ENCODE assay signal across 8 cellular contexts in the genomic region with DNA sequence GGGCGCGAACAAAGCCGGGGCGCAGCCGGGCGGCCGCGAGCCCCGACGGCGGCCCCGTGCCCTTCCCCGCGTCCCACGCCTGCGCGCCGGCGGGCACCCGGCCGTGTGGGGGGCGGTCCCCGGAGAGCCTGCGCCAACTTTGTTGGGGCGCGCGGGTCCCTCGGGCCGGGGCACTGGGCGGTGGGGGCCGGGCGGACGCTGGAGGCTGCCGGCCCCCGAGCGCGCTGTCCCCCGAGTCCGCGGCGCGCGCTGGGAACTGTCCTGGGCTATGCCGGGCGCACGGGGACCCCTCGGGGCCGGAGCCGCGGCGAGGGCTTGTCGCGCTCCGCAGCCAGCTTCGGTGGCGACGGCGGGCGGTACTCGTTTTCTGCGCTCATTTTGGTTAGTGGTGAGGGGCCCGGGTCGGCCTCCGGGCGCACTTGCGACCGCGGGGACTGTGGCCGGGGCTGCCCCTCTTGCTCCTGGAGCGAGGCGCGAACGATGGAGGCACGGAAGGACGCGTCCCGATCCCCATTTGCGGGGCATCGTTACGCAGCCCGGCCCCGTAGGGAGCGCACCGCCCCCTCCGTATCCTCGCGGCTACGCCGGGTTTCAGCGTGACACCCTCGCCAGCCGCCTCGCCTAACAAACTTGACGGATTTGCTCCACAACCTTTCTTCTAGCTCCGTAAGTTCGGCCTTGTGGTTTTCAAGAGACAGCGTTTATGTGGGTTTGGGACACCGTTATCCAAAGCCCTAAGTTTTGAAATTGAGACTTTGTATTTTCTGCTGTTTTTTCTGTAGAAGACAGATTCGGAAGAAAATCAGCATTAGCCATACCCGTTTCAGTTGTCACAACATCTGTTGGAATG. TPM values are rescaled to one million over a fixed set of nuclear protein-coding genes. Genes with fewer than 3 reads are reported as not detected.
A peak's percentile ranks its signal among the peaks of the same experiment; 100 is the strongest.
DNase-seq lines count a peak whose midpoint lies in the region; ATAC-seq and TF ChIP-seq lines count a peak whose summit lies in the region.

No MANE protein-coding gene starts in this region.

- H3K9me3 ChIP-seq in esophagus muscularis mucosa (no peaks in the 10 kb centered on the region), thyroid gland (no peaks in the 10 kb centered on the region)
- no peaks in the 10 kb centered on the region for H3K9me3 ChIP-seq in naive thymus-derived CD4-positive, alpha-beta T cell (ENCODE audit: control insufficient read depth in 2 of 3, low read length in 3 of 3)

- TF ChIP-seq CTCF in esophagus muscularis mucosa (IDR thresholded peaks at IDR 0.05), result no peak
- no peak for TF ChIP-seq CTCF in thyroid gland (IDR thresholded peaks at IDR 0.05)

- TF ChIP-seq POLR2A in esophagus muscularis mucosa (IDR thresholded peaks at IDR 0.05; ENCODE audit: low read depth) (no peak), thyroid gland (IDR thresholded peaks at IDR 0.05) (peak in 1 of 2 donors; percentile 25)

- H3K36me3 Mint-ChIP-seq in naive thymus-derived CD4-positive, alpha-beta T cell, result peaks cover 0 to 17% (median 7%) of the 10 kb centered on the region in 5 donors

- peak overlapping the region; percentile 74 to 91 (median 87) for H3K27ac Mint-ChIP-seq in naive thymus-derived CD4-positive, alpha-beta T cell

- POLR2A ChIA-PET in naive thymus-derived CD4-positive, alpha-beta T cell (lab: Charles Lee), result interaction anchor here (1.2 to 5.6 kb wide), 6 partner anchors 10 to 94 kb away, joined by 4 to 58 read pairs (median 6); a partner anchor contains a TSS

- ATAC-seq in HG02642 (IDR thresholded peaks at IDR 0.05; ENCODE audit: poor library complexity, unreplicated experiment), result peak; percentile 27
- ATAC-seq in naive thymus-derived CD4-positive, alpha-beta T cell, result peak; percentile 16

- peaks cover 40 to 67% (median 61%) of the 10 kb centered on the region in 4 donors for H3K4me1 ChIP-seq in esophagus muscularis mucosa
- peaks cover 28 to 36% of the 10 kb centered on the region in 2 donors for H3K4me1 ChIP-seq in naive thymus-derived CD4-positive, alpha-beta T cell (ENCODE audit: control insufficient read depth in 2 of 2, insufficient read depth in 2 of 2, low read length in 2 of 2)
- peaks cover 21 to 37% of the 10 kb centered on the region in 2 donors for H3K4me1 ChIP-seq in thyroid gland

- 2% methylated on average over 9 of the region's 100 CpGs for WGBS in esophagus muscularis mucosa
- 1 to 3% methylated on average over 12 to 30 of the region's 100 CpGs for WGBS in thyroid gland, 2 donors

- H3K36me3 ChIP-seq in esophagus muscularis mucosa, result peaks cover 11 to 17% (median 16%) of the 10 kb centered on the region in 4 donors
- peaks cover 12 to 15% (median 15%) of the 10 kb centered on the region in 3 experiments for H3K36me3 ChIP-seq in naive thymus-derived CD4-positive, alpha-beta T cell (ENCODE audit: control insufficient read depth in 2 of 3, insufficient read depth in 3 of 3, low read length in 3 of 3)
- H3K36me3 ChIP-seq in thyroid gland, result peaks cover 9 to 16% of the 10 kb centered on the region in 2 donors

- peak overlapping the region; percentile 69 to 93 (median 88) for H3K4me3 Mint-ChIP-seq in naive thymus-derived CD4-positive, alpha-beta T cell

- H3K4me1 Mint-ChIP-seq in naive thymus-derived CD4-positive, alpha-beta T cell, result peaks cover 37 to 63% (median 56%) of the 10 kb centered on the region in 7 donors

- TF ChIP-seq EP300 in esophagus muscularis mucosa (IDR thresholded peaks at IDR 0.05), result no peak

- intact Hi-C loops in esophagus muscularis mucosa (cut with DNase I), result no loop called here
- intact Hi-C loops in naive thymus-derived CD4-positive, alpha-beta T cell (cut with micrococcal nuclease), result loop anchor here (1.0 to 5.0 kb wide), 10 partner anchors 13 to 243 kb away; a partner anchor contains a TSS
- intact Hi-C loops in thyroid gland (cut with DNase I), result loop anchor here (5.0 to 10.0 kb wide), 2 partner anchors 77 to 251 kb away; a partner anchor contains a TSS

- H3K4me3 ChIP-seq in esophagus muscularis mucosa (peak overlapping the region; percentile 86 to 98 (median 94)), thyroid gland (replicated peaks in 1 of 3) (peak overlapping the region; percentile 57 to 76 (median 65))
- peak overlapping the region; percentile 65 for H3K4me3 ChIP-seq in naive thymus-derived CD4-positive, alpha-beta T cell (ENCODE audit: low read length)

- no peaks in the 10 kb centered on the region for H3K27me3 Mint-ChIP-seq in naive thymus-derived CD4-positive, alpha-beta T cell

- CTCF ChIA-PET in naive thymus-derived CD4-positive, alpha-beta T cell (lab: Charles Lee), result interaction anchor here (1.4 kb wide), 1 partner anchor 133 kb away, joined by 3 read pairs; no protein-coding TSS in a partner anchor

- DNase-seq in NCI-H146 (lab: John Stamatoyannopoulos, UW) (peak; percentile 51), NCI-H146 treated with DMSO at 0.1 percent for 48 hours (lab: John Stamatoyannopoulos, UW; ENCODE audit: unreplicated experiment) (no peak), NCI-H2171 treated with DMSO at 0.1 percent for 48 hours (lab: John Stamatoyannopoulos, UW) (peak; percentile 40), esophagus muscularis mucosa (ENCODE audit: extremely low spot score) (no peak), thyroid gland (peak; percentile 57 to 63)
- DNase-seq in activated CD8-positive, alpha-beta memory T cell treated with anti-CD3 and anti-CD28 coated beads, Interleukin-2, amount 50 U/mL, for 48 hours, result peak; percentile 82
- DNase-seq in naive thymus-derived CD4-positive, alpha-beta T cell, result peak in 8 of 9 donors; percentile 25 to 73 (median 40)

- H3K9me3 Mint-ChIP-seq in naive thymus-derived CD4-positive, alpha-beta T cell, result no peaks in the 10 kb centered on the region

- no peaks in the 10 kb centered on the region for H3K27me3 ChIP-seq in esophagus muscularis mucosa
- H3K27me3 ChIP-seq in naive thymus-derived CD4-positive, alpha-beta T cell (ENCODE audit: control insufficient read depth in 2 of 2, insufficient read depth in 2 of 2, low read length in 2 of 2), result no peaks in the 10 kb centered on the region
- no peaks in the 10 kb centered on the region for H3K27me3 ChIP-seq in thyroid gland

- H3K27ac ChIP-seq in esophagus muscularis mucosa (replicated peaks in 1 of 4) (peak overlapping the region; percentile 93 to 99 (median 96)), thyroid gland (peak overlapping the region in 2 of 3 donors; percentile 43 to 93)
- H3K27ac ChIP-seq in naive thymus-derived CD4-positive, alpha-beta T cell (ENCODE audit: low read depth, low read length), result peak overlapping the region; percentile 66

RNA-seq across cellular contexts. Expression of a gene that starts 0.6 kb away (rescaled TPM):
- total RNA-seq in esophagus muscularis mucosa (10 to 100 TPM in 2 of 4 donors, 1 to 10 TPM in 2; 9.1 to 13.3 (median 10.8) TPM), thyroid gland (10 to 100 TPM; 12.2 to 22.0 (median 15.2) TPM)
- 10 to 100 TPM; 17.8 to 26.7 (median 22.6) TPM for total RNA-seq in naive thymus-derived CD4-positive, alpha-beta T cell
- under 1 TPM; 0.47 to 0.54 TPM for polyA plus RNA-seq in naive thymus-derived CD4-positive, alpha-beta T cell

RNA-seq across cellular contexts. Expression of a gene that starts 1.0 kb away (rescaled TPM):
- total RNA-seq in esophagus muscularis mucosa (100 to 1,000 TPM; 261 to 349 (median 304) TPM), thyroid gland (100 to 1,000 TPM; 213 to 288 (median 261) TPM)
- total RNA-seq in naive thymus-derived CD4-positive, alpha-beta T cell, result 100 to 1,000 TPM; 125 to 301 (median 165) TPM
- 100 to 1,000 TPM; 377 to 406 TPM for polyA plus RNA-seq in naive thymus-derived CD4-positive, alpha-beta T cell

RNA-seq across cellular contexts. Expression of a gene that starts 21.9 kb away (rescaled TPM):
- 10 to 100 TPM; 24.9 to 38.8 (median 32.4) TPM for total RNA-seq in esophagus muscularis mucosa
- total RNA-seq in naive thymus-derived CD4-positive, alpha-beta T cell, result 10 to 100 TPM; 39.5 to 61.5 (median 41.9) TPM
- polyA plus RNA-seq in naive thymus-derived CD4-positive, alpha-beta T cell, result 1 to 10 TPM; 1.4 to 1.9 TPM
- total RNA-seq in thyroid gland, result 10 to 100 TPM; 25.3 to 27.9 (median 25.6) TPM

RNA-seq across cellular contexts. Expression of a gene that starts 38.6 kb away (rescaled TPM):
- 10 to 100 TPM; 21.6 to 26.5 (median 26.0) TPM for total RNA-seq in esophagus muscularis mucosa
- 10 to 100 TPM; 20.4 to 51.5 (median 41.8) TPM for total RNA-seq in naive thymus-derived CD4-positive, alpha-beta T cell
- 10 to 100 TPM; 18.2 to 31.8 TPM for polyA plus RNA-seq in naive thymus-derived CD4-positive, alpha-beta T cell
- 10 to 100 TPM; 21.6 to 38.2 (median 33.4) TPM for total RNA-seq in thyroid gland

Comparison
In these comparisons a context has a peak if more than half of its experiments do, and no peak if none do; other contexts are left out.
1. DNase-seq: peak in NCI-H146 (single experiment), NCI-H2171 treated with DMSO at 0.1 percent for 48 hours (single experiment), activated CD8-positive, alpha-beta memory T cell treated with anti-CD3 and anti-CD28 coated beads, Interleukin-2, amount 50 U/mL, for 48 hours (single experiment), naive thymus-derived CD4-positive, alpha-beta T cell (8 of 9) and thyroid gland (2 of 2); none in NCI-H146 treated with DMSO at 0.1 percent for 48 hours (single experiment) and esophagus muscularis mucosa (single experiment).
2. Peak in every context shown above with its lines, with median percentiles within 50 percentile points of each other: H3K27ac ChIP-seq and H3K4me3 ChIP-seq.